ENCODE assay signal across 9 cellular contexts in genomic region chr5:838431-838851, GRCh38. TPM values are rescaled to one million over a fixed set of nuclear protein-coding genes. Genes with fewer than 3 reads are reported as not detected.
DNase-seq lines count a peak whose midpoint lies in the region; ATAC-seq, FAIRE-seq and TF ChIP-seq lines count a peak whose summit lies in the region.
"Not testable (repeated sequence)": the region's sequence is repeated elsewhere in the genome, so short reads cannot be mapped to it uniquely, and the experiment has no call there.
"Had no signal": no experiment of that assay in that cellular context is flagged by ENCODE, and none has a peak within 500 bp of the region (broad histone marks: within the 10 kb centered on the region; RNA-seq: fewer than 3 reads in every experiment).

No MANE protein-coding gene starts in this region.

- POLR2A ChIA-PET in HepG2 (lab: Yijun Ruan, JAX), result not testable (repeated sequence)

- H3K27me3 ChIP-seq in BLaER1; HepG2 (ENCODE audit: control insufficient read depth in 1 of 2, insufficient read depth in 2 of 2, low read length in 2 of 2): not testable (repeated sequence)

- not testable (repeated sequence) for TF ChIP-seq CTCF in chondrocyte (IDR thresholded peaks at IDR 0.05); HepG2 (CRISPR knock-in tag; IDR thresholded peaks at IDR 0.05); type B pancreatic cell (conservative IDR thresholded peaks at IDR 0.05)

- 46% methylated on average over 5 of the region's 10 CpGs for WGBS in HepG2 (ENCODE audit: low lambda C conversion rate)

- H3K27me3 Mint-ChIP-seq in chondrocyte (ENCODE audit: low read depth); type B pancreatic cell: not testable (repeated sequence)

- CTCF ChIA-PET in HepG2 (lab: Yijun Ruan, JAX; ENCODE audit: low intra/inter-chr PET ratio, low total read pairs), result not testable (repeated sequence)

- intact Hi-C loops in cardiac septum (cut with DNase I); HepG2 (cut with micrococcal nuclease; ENCODE audit: unreplicated experiment); posterior vena cava (cut with DNase I): not testable (repeated sequence)

- H3K27ac ChIP-seq in BLaER1, result peak overlapping the region; percentile 52; the same call in 1 of the 2 replicates
- H3K27ac ChIP-seq in HepG2 (ENCODE audit: extremely low read length, insufficient read depth, low read length), result not testable (repeated sequence)

- not testable (repeated sequence) for H3K36me3 Mint-ChIP-seq in chondrocyte (ENCODE audit: low read depth); type B pancreatic cell

- not testable (repeated sequence) for TF ChIP-seq POLR2A in HepG2 (IDR thresholded peaks at IDR 0.05; ENCODE audit: insufficient read depth in 1 of 2, low read depth in 2 of 2, low read length in 2 of 2)

- H4K20me1 ChIP-seq in BLaER1; HepG2 (ENCODE audit: insufficient read depth, low read length): not testable (repeated sequence)

- TF ChIP-seq EP300 in HepG2 (IDR thresholded peaks at IDR 0.05; ENCODE audit: low read depth in 2 of 2, low read length in 2 of 2); HepG2 (CRISPR knock-in tag; IDR thresholded peaks at IDR 0.05; ENCODE audit: borderline replicate concordance): not testable (repeated sequence)

- H3K9ac ChIP-seq in BLaER1; HepG2 (ENCODE audit: insufficient read depth, low read depth, low read length): not testable (repeated sequence)

- not testable (repeated sequence) for H3K4me1 Mint-ChIP-seq in chondrocyte (ENCODE audit: low read depth); type B pancreatic cell (ENCODE audit: unreplicated experiment)

- in situ Hi-C loops in HepG2 (cut with HindIII; ENCODE audit: extremely low pct_ligation_motif_present, low pct_unique_long_range_greater_than_20kb), result not testable (repeated sequence)

- FAIRE-seq in HepG2 (lab: Jason Lieb, UNC), result not testable (repeated sequence)

- H3K4me2 ChIP-seq in BLaER1, result peak overlapping the region; percentile 78
- not testable (repeated sequence) for H3K4me2 ChIP-seq in HepG2 (ENCODE audit: low read depth, low read length)

- not testable (repeated sequence) for H3K4me3 Mint-ChIP-seq in chondrocyte (ENCODE audit: unreplicated experiment); type B pancreatic cell

- H3K9me3 Mint-ChIP-seq in chondrocyte (ENCODE audit: low read depth); type B pancreatic cell: not testable (repeated sequence)

- BruUV-seq in HepG2 (replicated peaks; lab: Mats Ljungman, UMichigan), result not testable (repeated sequence)

- DNase-seq in NCI-H146 (lab: John Stamatoyannopoulos, UW) (peak; percentile 48), chondrocyte (ENCODE audit: low spot score) (peak; percentile 86), cardiac septum (ENCODE audit: low spot score) (peak; percentile 77), posterior vena cava (ENCODE audit: low spot score) (peak; percentile 84), type B pancreatic cell (ENCODE audit: extremely low spot score, unreplicated experiment) (peak; percentile 64)
- peak; percentile 7 for DNase-seq in activated CD4-positive, alpha-beta T cell treated with anti-CD3 and anti-CD28 coated beads for 1 hour
- DNase-seq in HepG2 (ENCODE audit: low spot score), result not testable (repeated sequence)

- peaks cover 58% of the 10 kb centered on the region for H3K4me1 ChIP-seq in BLaER1
- not testable (repeated sequence) for H3K4me1 ChIP-seq in HepG2 (ENCODE audit: insufficient read depth, low read length)

- H3K27ac Mint-ChIP-seq in chondrocyte (ENCODE audit: unreplicated experiment); type B pancreatic cell: not testable (repeated sequence)

- not testable (repeated sequence) for TF ChIP-seq RAD21 in HepG2 (CRISPR knock-in tag; IDR thresholded peaks at IDR 0.05)

- not testable (repeated sequence) for H2AFZ ChIP-seq in HepG2 (ENCODE audit: low read length)

- peak; percentile 91 for ATAC-seq in HepG2

- H3K79me2 ChIP-seq in HepG2 (ENCODE audit: insufficient read depth, low read length), result not testable (repeated sequence)

- not testable (repeated sequence) for H3K9me3 ChIP-seq in BLaER1; HepG2 (ENCODE audit: low read length)

- not testable (repeated sequence) for H3K36me3 ChIP-seq in BLaER1; HepG2 (replicated peaks in 1 of 2; ENCODE audit: control insufficient read depth in 1 of 2, insufficient read depth in 2 of 2, low read length in 2 of 2)

- H3K4me3 ChIP-seq in BLaER1; HepG2 (replicated peaks in 1 of 3; ENCODE audit: insufficient read depth in 1 of 3, low read depth in 2 of 3, low read length in 3 of 3): not testable (repeated sequence)

RNA-seq across cellular contexts. Expression of gene ZDHHC11, which starts 12.3 kb away (rescaled TPM):
- 1.9 to 4.7 TPM (median 2.3 TPM) in 3 replicates for total RNA-seq in chondrocyte
- total RNA-seq in cardiac septum, result 10.6 TPM
- total RNA-seq in HepG2 (2016; rRNA removed; fragmentation: Illumina TruSeq; extraction: Trizol), result 1.4 and 4.0 TPM in 2 replicates
- total RNA-seq in HepG2 (2016; cell fraction: cytosol; rRNA removed; fragmentation: Illumina TruSeq; extraction: Trizol; ENCODE audit: low read depth), result 0.51 and 1.4 TPM in 2 replicates
- total RNA-seq in HepG2 (2016; cell fraction: insoluble cytoplasmic fraction; rRNA removed; fragmentation: Illumina TruSeq; extraction: Trizol), result 0.67 and 5.3 TPM in 2 replicates
- 1.5 and 2.0 TPM in 2 replicates for total RNA-seq in HepG2 (2016; cell fraction: membrane; rRNA removed; fragmentation: Illumina TruSeq; extraction: Trizol)
- 8.6 and 9.6 TPM in 2 replicates for total RNA-seq in HepG2 (2016; cell fraction: nucleus; rRNA removed; fragmentation: Illumina TruSeq; extraction: Trizol)
- polyA plus RNA-seq in HepG2 (2011; rRNA removed), result 2.1 and 2.2 TPM in 2 replicates
- 1.6 and 2.1 TPM in 2 replicates for polyA plus RNA-seq in HepG2 (2011; cell fraction: cytosol; rRNA removed)
- 24.0 and 31.7 TPM in 2 replicates for polyA plus RNA-seq in HepG2 (2011; cell fraction: nucleus; rRNA removed)
- polyA plus RNA-seq in HepG2 (2012), result 3.2 and 7.4 TPM in 2 replicates
- polyA plus RNA-seq in HepG2 (2016; cell fraction: cytosol; fragmentation: Illumina TruSeq; extraction: Trizol; ENCODE audit: low read depth), result 0.68 and 0.74 TPM in 2 replicates
- polyA plus RNA-seq in HepG2 (2016; cell fraction: insoluble cytoplasmic fraction; fragmentation: Illumina TruSeq; extraction: Trizol; ENCODE audit: low read depth), result 1.2 and 2.3 TPM in 2 replicates
- 0.83 and 1.1 TPM in 2 replicates for polyA plus RNA-seq in HepG2 (2016; cell fraction: membrane; fragmentation: Illumina TruSeq; extraction: Trizol; ENCODE audit: low read depth)
- polyA plus RNA-seq in HepG2 (2016; cell fraction: nucleus; fragmentation: Illumina TruSeq; extraction: Trizol; ENCODE audit: insufficient read depth, low read depth), result 21.9 and 23.7 TPM in 2 replicates
- polyA minus RNA-seq in HepG2 (2011; rRNA and poly(A)+ RNA removed; ENCODE audit: low replicate concordance), result 7.7 and 72.5 TPM in 2 replicates
- polyA minus RNA-seq in HepG2 (2011; cell fraction: cytosol; rRNA and poly(A)+ RNA removed), result 2.5 TPM in 1 of 2 replicates, not detected in the other
- polyA minus RNA-seq in HepG2 (2011; cell fraction: nucleus; rRNA and poly(A)+ RNA removed), result 12.6 and 14.9 TPM in 2 replicates
- total RNA-seq in posterior vena cava, result 10 to 100 TPM in 1 of 2 donors, 1 to 10 TPM in 1; 8.9 to 29.1 TPM
- total RNA-seq in type B pancreatic cell (ENCODE audit: low replicate concordance), result 20.8 and 27.5 TPM in 2 replicates

RNA-seq across cellular contexts. Expression of gene ZDHHC11B, which starts 53.9 kb away (rescaled TPM):
- total RNA-seq in chondrocyte, result 0.17 TPM in 1 of 3 replicates, not detected in the others
- total RNA-seq in cardiac septum, result 5.5 TPM
- 0.11 TPM in 1 of 2 replicates, not detected in the other for total RNA-seq in HepG2 (2016; rRNA removed; fragmentation: Illumina TruSeq; extraction: Trizol)
- not detected in 2 replicates for total RNA-seq in HepG2 (2016; cell fraction: cytosol; rRNA removed; fragmentation: Illumina TruSeq; extraction: Trizol; ENCODE audit: low read depth)
- 0.04 TPM in 1 of 2 replicates, not detected in the other for total RNA-seq in HepG2 (2016; cell fraction: insoluble cytoplasmic fraction; rRNA removed; fragmentation: Illumina TruSeq; extraction: Trizol)
- 0.21 TPM in 1 of 2 replicates, not detected in the other for total RNA-seq in HepG2 (2016; cell fraction: membrane; rRNA removed; fragmentation: Illumina TruSeq; extraction: Trizol)
- total RNA-seq in HepG2 (2016; cell fraction: nucleus; rRNA removed; fragmentation: Illumina TruSeq; extraction: Trizol), result 0.40 and 1.0 TPM in 2 replicates
- 0.07 and 0.12 TPM in 2 replicates for polyA plus RNA-seq in HepG2 (2011; rRNA removed)
- 0.09 TPM in 1 of 2 replicates, not detected in the other for polyA plus RNA-seq in HepG2 (2011; cell fraction: cytosol; rRNA removed)
- 0.83 and 1.8 TPM in 2 replicates for polyA plus RNA-seq in HepG2 (2011; cell fraction: nucleus; rRNA removed)
- 0.39 and 0.59 TPM in 2 replicates for polyA plus RNA-seq in HepG2 (2012)
- not detected in 2 replicates for polyA plus RNA-seq in HepG2 (2016; cell fraction: cytosol; fragmentation: Illumina TruSeq; extraction: Trizol; ENCODE audit: low read depth)
- polyA plus RNA-seq in HepG2 (2016; cell fraction: insoluble cytoplasmic fraction; fragmentation: Illumina TruSeq; extraction: Trizol; ENCODE audit: low read depth), result 0.14 TPM in 1 of 2 replicates, not detected in the other
- polyA plus RNA-seq in HepG2 (2016; cell fraction: membrane; fragmentation: Illumina TruSeq; extraction: Trizol; ENCODE audit: low read depth), result not detected in 2 replicates
- polyA plus RNA-seq in HepG2 (2016; cell fraction: nucleus; fragmentation: Illumina TruSeq; extraction: Trizol; ENCODE audit: insufficient read depth, low read depth), result 0.71 and 0.88 TPM in 2 replicates
- 1.9 and 3.5 TPM in 2 replicates for polyA minus RNA-seq in HepG2 (2011; rRNA and poly(A)+ RNA removed; ENCODE audit: low replicate concordance)
- 0.62 TPM in 1 of 2 replicates, not detected in the other for polyA minus RNA-seq in HepG2 (2011; cell fraction: cytosol; rRNA and poly(A)+ RNA removed)
- 0.64 and 1.2 TPM in 2 replicates for polyA minus RNA-seq in HepG2 (2011; cell fraction: nucleus; rRNA and poly(A)+ RNA removed)
- total RNA-seq in posterior vena cava, result 10 to 100 TPM in 1 of 2 donors, 1 to 10 TPM in 1; 9.1 to 14.9 TPM
- 2.2 and 4.0 TPM in 2 replicates for total RNA-seq in type B pancreatic cell (ENCODE audit: low replicate concordance)
- total RNA-seq: RPMI7951 had no signal

RNA-seq across cellular contexts. Expression of gene BRD9, which starts 54.2 kb away (rescaled TPM):
- total RNA-seq in chondrocyte (26.5 to 30.4 TPM (median 30.1 TPM) in 3 replicates), cardiac septum (25.9 TPM), HepG2 (2016; rRNA removed; fragmentation: Illumina TruSeq; extraction: Trizol) (20.7 and 22.9 TPM in 2 replicates), posterior vena cava (10 to 100 TPM; 28.6 to 36.0 TPM), type B pancreatic cell (ENCODE audit: low replicate concordance) (38.2 and 55.6 TPM in 2 replicates)
- 6.6 and 8.1 TPM in 2 replicates for total RNA-seq in HepG2 (2016; cell fraction: cytosol; rRNA removed; fragmentation: Illumina TruSeq; extraction: Trizol; ENCODE audit: low read depth)
- 18.6 and 24.6 TPM in 2 replicates for total RNA-seq in HepG2 (2016; cell fraction: insoluble cytoplasmic fraction; rRNA removed; fragmentation: Illumina TruSeq; extraction: Trizol)
- 10.4 and 11.6 TPM in 2 replicates for total RNA-seq in HepG2 (2016; cell fraction: membrane; rRNA removed; fragmentation: Illumina TruSeq; extraction: Trizol)
- total RNA-seq in HepG2 (2016; cell fraction: nucleus; rRNA removed; fragmentation: Illumina TruSeq; extraction: Trizol), result 30.9 and 31.0 TPM in 2 replicates
- 5.2 and 6.3 TPM in 2 replicates for polyA plus RNA-seq in HepG2 (2011; rRNA removed)
- 4.5 and 4.6 TPM in 2 replicates for polyA plus RNA-seq in HepG2 (2011; cell fraction: cytosol; rRNA removed)
- 36.0 and 39.4 TPM in 2 replicates for polyA plus RNA-seq in HepG2 (2011; cell fraction: nucleus; rRNA removed)
- polyA plus RNA-seq in HepG2 (2012), result 10.7 and 10.9 TPM in 2 replicates
- 2.4 and 2.5 TPM in 2 replicates for polyA plus RNA-seq in HepG2 (2016; cell fraction: cytosol; fragmentation: Illumina TruSeq; extraction: Trizol; ENCODE audit: low read depth)
- polyA plus RNA-seq in HepG2 (2016; cell fraction: insoluble cytoplasmic fraction; fragmentation: Illumina TruSeq; extraction: Trizol; ENCODE audit: low read depth), result 17.6 and 19.2 TPM in 2 replicates
- polyA plus RNA-seq in HepG2 (2016; cell fraction: membrane; fragmentation: Illumina TruSeq; extraction: Trizol; ENCODE audit: low read depth), result 4.9 and 5.4 TPM in 2 replicates
- polyA plus RNA-seq in HepG2 (2016; cell fraction: nucleus; fragmentation: Illumina TruSeq; extraction: Trizol; ENCODE audit: insufficient read depth, low read depth), result 65.1 and 68.5 TPM in 2 replicates
- polyA minus RNA-seq in HepG2 (2011; rRNA and poly(A)+ RNA removed; ENCODE audit: low replicate concordance), result 15.9 and 73.1 TPM in 2 replicates
- polyA minus RNA-seq in HepG2 (2011; cell fraction: cytosol; rRNA and poly(A)+ RNA removed), result 4.1 and 5.6 TPM in 2 replicates
- polyA minus RNA-seq in HepG2 (2011; cell fraction: nucleus; rRNA and poly(A)+ RNA removed), result 30.7 and 34.1 TPM in 2 replicates

RNA-seq across cellular contexts. Expression of gene TRIP13, which starts 54.2 kb away (rescaled TPM):
- total RNA-seq in chondrocyte (4.9 to 8.1 TPM (median 6.4 TPM) in 3 replicates), cardiac septum (0.57 TPM), HepG2 (2016; rRNA removed; fragmentation: Illumina TruSeq; extraction: Trizol) (33.0 and 39.5 TPM in 2 replicates), posterior vena cava (1 to 10 TPM in 1 of 2 donors, under 1 TPM in 1; 0.95 to 1.6 TPM), type B pancreatic cell (ENCODE audit: low replicate concordance) (9.3 and 18.2 TPM in 2 replicates)
- total RNA-seq in HepG2 (2016; cell fraction: cytosol; rRNA removed; fragmentation: Illumina TruSeq; extraction: Trizol; ENCODE audit: low read depth), result 8.1 and 9.8 TPM in 2 replicates
- 33.0 and 42.4 TPM in 2 replicates for total RNA-seq in HepG2 (2016; cell fraction: insoluble cytoplasmic fraction; rRNA removed; fragmentation: Illumina TruSeq; extraction: Trizol)
- 19.4 and 20.2 TPM in 2 replicates for total RNA-seq in HepG2 (2016; cell fraction: membrane; rRNA removed; fragmentation: Illumina TruSeq; extraction: Trizol)
- total RNA-seq in HepG2 (2016; cell fraction: nucleus; rRNA removed; fragmentation: Illumina TruSeq; extraction: Trizol), result 18.6 TPM in 2 replicates
- 12.8 and 13.5 TPM in 2 replicates for polyA plus RNA-seq in HepG2 (2011; rRNA removed)
- polyA plus RNA-seq in HepG2 (2011; cell fraction: cytosol; rRNA removed), result 6.1 and 7.0 TPM in 2 replicates
- polyA plus RNA-seq in HepG2 (2011; cell fraction: nucleus; rRNA removed), result 11.6 and 18.6 TPM in 2 replicates
- 6.5 and 11.3 TPM in 2 replicates for polyA plus RNA-seq in HepG2 (2012)
- 4.9 and 6.9 TPM in 2 replicates for polyA plus RNA-seq in HepG2 (2016; cell fraction: cytosol; fragmentation: Illumina TruSeq; extraction: Trizol; ENCODE audit: low read depth)
- 44.2 and 47.5 TPM in 2 replicates for polyA plus RNA-seq in HepG2 (2016; cell fraction: insoluble cytoplasmic fraction; fragmentation: Illumina TruSeq; extraction: Trizol; ENCODE audit: low read depth)
- 13.5 and 13.6 TPM in 2 replicates for polyA plus RNA-seq in HepG2 (2016; cell fraction: membrane; fragmentation: Illumina TruSeq; extraction: Trizol; ENCODE audit: low read depth)
- 42.0 and 45.8 TPM in 2 replicates for polyA plus RNA-seq in HepG2 (2016; cell fraction: nucleus; fragmentation: Illumina TruSeq; extraction: Trizol; ENCODE audit: insufficient read depth, low read depth)
- polyA minus RNA-seq in HepG2 (2011; rRNA and poly(A)+ RNA removed; ENCODE audit: low replicate concordance), result 6.3 and 101 TPM in 2 replicates
- 4.5 and 11.3 TPM in 2 replicates for polyA minus RNA-seq in HepG2 (2011; cell fraction: cytosol; rRNA and poly(A)+ RNA removed)
- 9.2 and 11.7 TPM in 2 replicates for polyA minus RNA-seq in HepG2 (2011; cell fraction: nucleus; rRNA and poly(A)+ RNA removed)
